ENCODE assay signal across 16 cellular contexts in the genomic region with DNA sequence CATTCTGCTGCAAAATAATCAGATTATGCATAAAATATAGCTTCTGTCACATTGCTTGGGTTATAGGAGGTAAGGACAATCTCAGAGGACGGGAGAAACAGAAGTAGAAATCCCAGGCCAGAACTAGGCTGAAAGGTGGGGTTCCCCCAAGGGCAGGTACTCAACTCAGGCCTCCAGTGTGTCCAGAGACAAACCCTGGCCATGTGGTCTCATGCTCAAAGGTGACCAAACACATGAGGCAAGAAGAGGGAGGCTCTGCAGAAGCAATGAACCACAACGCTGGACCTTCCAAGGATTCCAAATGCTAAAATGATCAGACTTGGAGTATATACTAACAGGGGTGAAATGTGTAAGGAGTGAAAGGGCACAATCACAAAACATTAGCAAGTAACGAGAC.
DNase-seq lines count a peak whose midpoint lies in the region; ATAC-seq and TF ChIP-seq lines count a peak whose summit lies in the region.
"Had no signal": no experiment of that assay in that cellular context is flagged by ENCODE, and none has a peak within 500 bp of the region (broad histone marks: within the 10 kb centered on the region; RNA-seq: fewer than 3 reads in every experiment).

No MANE protein-coding gene starts in this region.

- peaks cover 7% of the 10 kb centered on the region for H3K9me3 Mint-ChIP-seq in activated naive CD8-positive, alpha-beta T cell treated with anti-CD3 and anti-CD28 coated beads, Interleukin-2, amount 50 U/mL, for 24 hours
- peaks cover 6% of the 10 kb centered on the region for H3K9me3 Mint-ChIP-seq in activated naive CD8-positive, alpha-beta T cell treated with anti-CD3 and anti-CD28 coated beads for 36 hours
- H3K9me3 Mint-ChIP-seq in natural killer cell treated with Interleukin-12 subunit alpha and Interleukin-12 subunit beta and Interleukin-15 and Interleukin-18, amount 100 ng/mL, for 72 hours, result peaks cover 4% of the 10 kb centered on the region
- H3K9me3 Mint-ChIP-seq in stimulated activated effector memory CD8-positive, alpha-beta T cell treated with anti-CD3 and anti-CD28 coated beads, Interleukin-12 subunit alpha, Interleukin-12 subunit beta, amount 100 ng/mL, for 72 hours, result peaks cover 4% of the 10 kb centered on the region

- ATAC-seq in activated naive CD8-positive, alpha-beta T cell treated with anti-CD3 and anti-CD28 coated beads, Interleukin-2, amount 50 U/mL, for 24 hours, result no peak
- ATAC-seq in natural killer cell treated with Interleukin-12 subunit alpha and Interleukin-12 subunit beta and Interleukin-15 and Interleukin-18, amount 100 ng/mL, for 72 hours, result no peak
- ATAC-seq in stimulated activated effector memory CD8-positive, alpha-beta T cell treated with anti-CD3 and anti-CD28 coated beads, Interleukin-12 subunit alpha, Interleukin-12 subunit beta, amount 100 ng/mL, for 72 hours, result no peak
- ATAC-seq: A549 had no signal

- H3K27me3 ChIP-seq in WERI-Rb-1 (ENCODE audit: insufficient read depth, low read depth, severe bottlenecking) (no peaks in the 10 kb centered on the region), ovary (no peaks in the 10 kb centered on the region)
- H3K27me3 ChIP-seq: BE2C had no signal

- H3K27me3 Mint-ChIP-seq in activated naive CD8-positive, alpha-beta T cell treated with anti-CD3 and anti-CD28 coated beads, Interleukin-2, amount 50 U/mL, for 24 hours, result peaks cover 25% of the 10 kb centered on the region
- H3K27me3 Mint-ChIP-seq in activated naive CD8-positive, alpha-beta T cell treated with anti-CD3 and anti-CD28 coated beads for 36 hours, result peaks cover 34% of the 10 kb centered on the region
- H3K27me3 Mint-ChIP-seq in natural killer cell treated with Interleukin-12 subunit alpha and Interleukin-12 subunit beta and Interleukin-15 and Interleukin-18, amount 100 ng/mL, for 72 hours, result peaks cover 31 to 46% of the 10 kb centered on the region in 2 donors

- peaks cover 14% of the 10 kb centered on the region for H3K4me1 Mint-ChIP-seq in activated naive CD8-positive, alpha-beta T cell treated with anti-CD3 and anti-CD28 coated beads, Interleukin-2, amount 50 U/mL, for 24 hours
- peaks cover 19% of the 10 kb centered on the region for H3K4me1 Mint-ChIP-seq in activated naive CD8-positive, alpha-beta T cell treated with anti-CD3 and anti-CD28 coated beads for 36 hours
- peaks cover 14 to 20% of the 10 kb centered on the region in 2 donors for H3K4me1 Mint-ChIP-seq in natural killer cell treated with Interleukin-12 subunit alpha and Interleukin-12 subunit beta and Interleukin-15 and Interleukin-18, amount 100 ng/mL, for 72 hours (ENCODE audit: low read depth in 2 of 2)
- H3K4me1 Mint-ChIP-seq in stimulated activated effector memory CD8-positive, alpha-beta T cell treated with anti-CD3 and anti-CD28 coated beads, Interleukin-12 subunit alpha, Interleukin-12 subunit beta, amount 100 ng/mL, for 72 hours, result peaks cover 19% of the 10 kb centered on the region

- H3K9me3 ChIP-seq in WERI-Rb-1 (ENCODE audit: severe bottlenecking) (no peaks in the 10 kb centered on the region), ovary (no peaks in the 10 kb centered on the region)
- H3K9me3 ChIP-seq: A549, BE2C had no signal

- H3K36me3 ChIP-seq in WERI-Rb-1 (no peaks in the 10 kb centered on the region), ovary (no peaks in the 10 kb centered on the region)
- H3K36me3 ChIP-seq: BE2C had no signal

- no peak for TF ChIP-seq CTCF in WERI-Rb-1 (IDR thresholded peaks at IDR 0.05; ENCODE audit: low read depth, low read length)
- no peak for TF ChIP-seq CTCF in ovary (IDR thresholded peaks at IDR 0.05)

- H3K27ac Mint-ChIP-seq in activated naive CD8-positive, alpha-beta T cell treated with anti-CD3 and anti-CD28 coated beads, Interleukin-2, amount 50 U/mL, for 24 hours, result peak overlapping the region; percentile 17
- H3K27ac Mint-ChIP-seq in activated naive CD8-positive, alpha-beta T cell treated with anti-CD3 and anti-CD28 coated beads for 36 hours, result no peak overlapping the region
- H3K27ac Mint-ChIP-seq in natural killer cell treated with Interleukin-12 subunit alpha and Interleukin-12 subunit beta and Interleukin-15 and Interleukin-18, amount 100 ng/mL, for 72 hours, result no peak overlapping the region
- no peak overlapping the region for H3K27ac Mint-ChIP-seq in stimulated activated effector memory CD8-positive, alpha-beta T cell treated with anti-CD3 and anti-CD28 coated beads, Interleukin-12 subunit alpha, Interleukin-12 subunit beta, amount 100 ng/mL, for 72 hours
- H3K27ac Mint-ChIP-seq: CD4-positive, alpha-beta memory T cell; HFFc6 had no signal

- no peak for TF ChIP-seq EP300 in ovary (IDR thresholded peaks at IDR 0.05)

- TF ChIP-seq POLR2A in ovary (IDR thresholded peaks at IDR 0.05), result no peak

- H3K4me3 Mint-ChIP-seq in activated naive CD8-positive, alpha-beta T cell treated with anti-CD3 and anti-CD28 coated beads, Interleukin-2, amount 50 U/mL, for 24 hours, result no peak overlapping the region
- no peak overlapping the region for H3K4me3 Mint-ChIP-seq in activated naive CD8-positive, alpha-beta T cell treated with anti-CD3 and anti-CD28 coated beads for 36 hours
- peak overlapping the region; percentile 63 for H3K4me3 Mint-ChIP-seq in natural killer cell treated with Interleukin-12 subunit alpha and Interleukin-12 subunit beta and Interleukin-15 and Interleukin-18, amount 100 ng/mL, for 72 hours
- peak overlapping the region; percentile 45 for H3K4me3 Mint-ChIP-seq in stimulated activated effector memory CD8-positive, alpha-beta T cell treated with anti-CD3 and anti-CD28 coated beads, Interleukin-12 subunit alpha, Interleukin-12 subunit beta, amount 100 ng/mL, for 72 hours
- H3K4me3 Mint-ChIP-seq: HFFc6 had no signal

- WGBS in ovary, 3 donors, result 70 to 79% (median 77%) methylated on average over 3 of the region's 3 CpGs

- DNase-seq in activated naive CD8-positive, alpha-beta T cell treated with anti-CD3 and anti-CD28 coated beads, Interleukin-2, amount 50 U/mL, for 24 hours, result no peak
- DNase-seq in activated naive CD8-positive, alpha-beta T cell treated with anti-CD3 and anti-CD28 coated beads for 36 hours, result no peak
- DNase-seq in WERI-Rb-1, result peak; percentile 2
- DNase-seq in natural killer cell treated with Interleukin-12 subunit alpha and Interleukin-12 subunit beta and Interleukin-15 and Interleukin-18, amount 100 ng/mL, for 72 hours (ENCODE audit: low spot score), result no peak
- no peak for DNase-seq in stimulated activated effector memory CD8-positive, alpha-beta T cell treated with anti-CD3 and anti-CD28 coated beads, Interleukin-12 subunit alpha, Interleukin-12 subunit beta, amount 100 ng/mL, for 72 hours (ENCODE audit: low spot score in 2 of 2)
- DNase-seq in foreskin melanocyte, result no peak
- DNase-seq in ovary, result no peak
- no peak for DNase-seq in stimulated activated naive CD4-positive, alpha-beta T cell treated with Interleukin-2 at 50 U/mL for 16 hours (lab: John Stamatoyannopoulos, UW)
- DNase-seq: BE2C; CD4-positive, alpha-beta memory T cell; DMS79; HCEC 1CT; HFFc6 had no signal

- no peak overlapping the region for H3K27ac ChIP-seq in WERI-Rb-1
- no peak overlapping the region for H3K27ac ChIP-seq in ovary
- H3K27ac ChIP-seq: A549, C4-2B had no signal

- H3K36me3 Mint-ChIP-seq in activated naive CD8-positive, alpha-beta T cell treated with anti-CD3 and anti-CD28 coated beads, Interleukin-2, amount 50 U/mL, for 24 hours (ENCODE audit: low read depth), result no peaks in the 10 kb centered on the region
- H3K36me3 Mint-ChIP-seq in activated naive CD8-positive, alpha-beta T cell treated with anti-CD3 and anti-CD28 coated beads for 36 hours, result no peaks in the 10 kb centered on the region
- peaks cover 5% of the 10 kb centered on the region for H3K36me3 Mint-ChIP-seq in natural killer cell treated with Interleukin-12 subunit alpha and Interleukin-12 subunit beta and Interleukin-15 and Interleukin-18, amount 100 ng/mL, for 72 hours
- no peaks in the 10 kb centered on the region for H3K36me3 Mint-ChIP-seq in stimulated activated effector memory CD8-positive, alpha-beta T cell treated with anti-CD3 and anti-CD28 coated beads, Interleukin-12 subunit alpha, Interleukin-12 subunit beta, amount 100 ng/mL, for 72 hours
- H3K36me3 Mint-ChIP-seq: CD4-positive, alpha-beta memory T cell had no signal

- H3K4me1 ChIP-seq in ovary (ENCODE audit: insufficient read depth), result no peaks in the 10 kb centered on the region
- H3K4me1 ChIP-seq: A549, BE2C had no signal

- no peak overlapping the region for H3K4me3 ChIP-seq in WERI-Rb-1 (ENCODE audit: low read depth, low read length)
- H3K4me3 ChIP-seq in ovary, result no peak overlapping the region
- H3K4me3 ChIP-seq: A549, GM12878 had no signal

- intact Hi-C loops in ovary (cut with DNase I), result no loop called here

Comparison
In these comparisons a context has a peak if more than half of its experiments do, and no peak if none do; other contexts are left out.
1. H3K4me3 Mint-ChIP-seq: peak in natural killer cell treated with Interleukin-12 subunit alpha and Interleukin-12 subunit beta and Interleukin-15 and Interleukin-18, amount 100 ng/mL, for 72 hours (single experiment) and stimulated activated effector memory CD8-positive, alpha-beta T cell treated with anti-CD3 and anti-CD28 coated beads, Interleukin-12 subunit alpha, Interleukin-12 subunit beta, amount 100 ng/mL, for 72 hours (single experiment); none in activated naive CD8-positive, alpha-beta T cell treated with anti-CD3 and anti-CD28 coated beads, Interleukin-2, amount 50 U/mL, for 24 hours (single experiment) and activated naive CD8-positive, alpha-beta T cell treated with anti-CD3 and anti-CD28 coated beads for 36 hours (single experiment).